ENCODE assay signal across 8 cellular contexts in genomic region chr19:23686622-23687423, GRCh38. TPM values are rescaled to one million over a fixed set of nuclear protein-coding genes. Genes with fewer than 3 reads are reported as not detected.
DNase-seq lines count a peak whose midpoint lies in the region; ATAC-seq, FAIRE-seq and TF ChIP-seq lines count a peak whose summit lies in the region.

TSS of gene ZNF675 (minus strand) at chr19:23687212. CDS start at chr19:23687033, 179 bp downstream.

- H3K27me3 ChIP-seq in BE2C: no peaks in the 10 kb centered on the region
- no peaks in the 10 kb centered on the region for H3K27me3 ChIP-seq in liver (ENCODE audit: control insufficient read depth in 4 of 4, insufficient read depth in 4 of 4, low read length in 3 of 4)

- H3K9me3 ChIP-seq in BE2C (no peaks in the 10 kb centered on the region), liver (ENCODE audit: control insufficient read depth in 4 of 4, low read length in 3 of 4) (no peaks in the 10 kb centered on the region)

- peak within 1 kb of the TSS; percentile 70 to 88 for H3K27ac ChIP-seq in liver (ENCODE audit: low read depth in 1 of 2, low read length in 2 of 2)

- peak; percentile 73 for ATAC-seq in HG03457 (IDR thresholded peaks at IDR 0.05; ENCODE audit: unreplicated experiment)

- peak in 1 of 2 donors; percentile 13 for TF ChIP-seq RAD21 in liver (IDR thresholded peaks at IDR 0.05)

- peaks cover 3% of the 10 kb centered on the region for H3K36me3 ChIP-seq in BE2C
- H3K36me3 ChIP-seq in liver (ENCODE audit: control insufficient read depth in 4 of 4, insufficient read depth in 3 of 4, low read depth in 1 of 4, low read length in 3 of 4): no peaks in the 10 kb centered on the region

- FAIRE-seq in GM19239 (lab: Jason Lieb, UNC): peak; percentile 96

- TF ChIP-seq CTCF in BE2C (IDR thresholded peaks at IDR 0.05; ENCODE audit: low read depth, low read length) (no peak), liver (IDR thresholded peaks at IDR 0.05; ENCODE audit: low read depth, low read length, missing input control) (no peak)

- WGBS in liver: under 1% methylated on average over 32 of the region's 32 CpGs

- DNase-seq in BE2C (peak; percentile 93), GM19239 (ENCODE audit: insufficient read length, low spot score) (peak; percentile 46), NCI-H526 (lab: John Stamatoyannopoulos, UW) (peak; percentile 89 to 94), dermis blood vessel endothelial cell (peak; percentile 96)
- DNase-seq in activated CD4-positive, alpha-beta T cell treated with anti-CD3 and anti-CD28 coated beads, Interleukin-2, amount 50 U/mL, for 24 hours (ENCODE audit: low read depth in 1 of 2, low spot score in 1 of 2): peak; percentile 69 to 83
- DNase-seq in stimulated activated CD4-positive, alpha-beta T cell treated with anti-CD3 and anti-CD28 coated beads, Interleukin-4, amount 100 ng/mL, for 24 hours: peak; percentile 90

- H3K4me3 ChIP-seq in BE2C (ENCODE audit: low read depth, low read length) (peak within 1 kb of the TSS; percentile 90), liver (ENCODE audit: low read depth in 1 of 3, low read length in 3 of 3) (peak within 1 kb of the TSS; percentile 74 to 97 (median 78))

- H3K4me1 ChIP-seq in BE2C (no peaks in the 10 kb centered on the region), liver (ENCODE audit: control insufficient read depth in 4 of 4, insufficient read depth in 4 of 4, low read length in 3 of 4) (peaks cover 0 to 2% (median 0%) of the 10 kb centered on the region in 4 donors)

- H3K9ac ChIP-seq in liver (ENCODE audit: low read depth in 1 of 2, low read length in 2 of 2): peak within 1 kb of the TSS; percentile 72 to 76

TF ChIP-seq in liver, 16 proteins besides CTCF, POLR2A, EP300 and RAD21:
- TF ChIP-seq JUND (IDR thresholded peaks at IDR 0.05) (no peak), TAF1 (conservative IDR thresholded peaks at IDR 0.05) (peak; percentile 89), FOXA2 (IDR thresholded peaks at IDR 0.05) (no peak), REST (IDR thresholded peaks at IDR 0.05) (no peak), HNF4A (conservative IDR thresholded peaks at IDR 0.05) (no peak), GABPA (IDR thresholded peaks at IDR 0.05 in 1 of 2, conservative IDR thresholded peaks at IDR 0.05 in 1 of 2) (no peak), EGR1 (IDR thresholded peaks at IDR 0.05; ENCODE audit: low read depth in 2 of 2) (no peak), RXRA (IDR thresholded peaks at IDR 0.05) (peak in 1 of 2 donors; percentile 33), NR2F2 (IDR thresholded peaks at IDR 0.05) (peak; percentile 63), YY1 (IDR thresholded peaks at IDR 0.05) (peak; percentile 97), MAX (IDR thresholded peaks at IDR 0.05) (no peak), FOXA1 (IDR thresholded peaks at IDR 0.05) (no peak), ATF3 (IDR thresholded peaks at IDR 0.05) (no peak), HNF4G (IDR thresholded peaks at IDR 0.05) (no peak), SP1 (IDR thresholded peaks at IDR 0.05) (peak; percentile 56)
- TF ChIP-seq, protein P1, sequence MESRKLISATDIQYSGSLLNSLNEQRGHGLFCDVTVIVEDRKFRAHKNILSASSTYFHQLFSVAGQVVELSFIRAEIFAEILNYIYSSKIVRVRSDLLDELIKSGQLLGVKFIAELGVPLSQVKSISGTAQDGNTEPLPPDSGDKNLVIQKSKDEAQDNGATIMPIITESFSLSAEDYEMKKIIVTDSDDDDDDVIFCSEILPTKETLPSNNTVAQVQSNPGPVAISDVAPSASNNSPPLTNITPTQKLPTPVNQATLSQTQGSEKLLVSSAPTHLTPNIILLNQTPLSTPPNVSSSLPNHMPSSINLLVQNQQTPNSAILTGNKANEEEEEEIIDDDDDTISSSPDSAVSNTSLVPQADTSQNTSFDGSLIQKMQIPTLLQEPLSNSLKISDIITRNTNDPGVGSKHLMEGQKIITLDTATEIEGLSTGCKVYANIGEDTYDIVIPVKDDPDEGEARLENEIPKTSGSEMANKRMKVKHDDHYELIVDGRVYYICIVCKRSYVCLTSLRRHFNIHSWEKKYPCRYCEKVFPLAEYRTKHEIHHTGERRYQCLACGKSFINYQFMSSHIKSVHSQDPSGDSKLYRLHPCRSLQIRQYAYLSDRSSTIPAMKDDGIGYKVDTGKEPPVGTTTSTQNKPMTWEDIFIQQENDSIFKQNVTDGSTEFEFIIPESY (IDR thresholded peaks at IDR 0.05): no peak

RNA-seq across cellular contexts. Expression of gene ZNF675, which starts in this region (rescaled TPM):
- polyA plus RNA-seq in BE2C (2012; ENCODE audit: insufficient read depth, insufficient read length, low read depth): 4.7 TPM
- total RNA-seq in dermis blood vessel endothelial cell (13.3 and 14.0 TPM in 2 replicates), liver (1 to 10 TPM; 3.0 to 7.2 TPM)
- 1 to 10 TPM in 1 of 2 donors, under 1 TPM in 1; 0.69 to 1.1 TPM for polyA plus RNA-seq in liver

Comparison
In these comparisons a context has a peak if more than half of its experiments do, and no peak if none do; other contexts are left out.
1. Peak in every context shown above with its lines: DNase-seq, ATAC-seq, H3K4me3 ChIP-seq and H3K27ac ChIP-seq.
2. DNase-seq: peak in every context shown above with its lines; median percentile 96 in dermis blood vessel endothelial cell; 93 in BE2C; 92 in NCI-H526; 90 in stimulated activated CD4-positive, alpha-beta T cell treated with anti-CD3 and anti-CD28 coated beads, Interleukin-4, amount 100 ng/mL, for 24 hours; 76 in activated CD4-positive, alpha-beta T cell treated with anti-CD3 and anti-CD28 coated beads, Interleukin-2, amount 50 U/mL, for 24 hours; 46 in GM19239.